ENCODE assay signal across 1 cellular context in the genomic region with DNA sequence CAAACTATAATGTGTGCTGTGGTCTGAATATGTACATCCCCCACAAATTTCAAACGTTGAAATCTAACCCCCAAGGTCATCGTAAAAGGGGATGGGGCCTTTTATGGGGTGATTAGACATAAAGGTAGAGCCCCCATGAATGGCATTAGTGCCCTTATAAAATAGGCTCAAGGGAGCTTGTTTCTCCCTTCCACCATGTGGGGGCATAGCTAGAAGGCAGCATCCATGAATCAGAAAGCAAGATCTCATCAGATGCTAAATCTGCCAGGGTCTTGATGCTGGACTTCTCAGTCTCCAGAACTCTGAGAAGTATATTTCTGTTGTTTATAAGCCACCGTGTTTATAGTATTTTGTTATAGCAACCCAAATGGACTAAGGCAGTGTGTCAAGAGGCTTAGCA.
TF ChIP-seq lines count a peak whose summit lies in the region.

No MANE protein-coding gene starts in this region.

TF ChIP-seq in WTC11, 78 proteins besides CTCF, POLR2A, EP300 and RAD21 (continued from another document):
- TF ChIP-seq ZNF317 (CRISPR knock-in tag; IDR thresholded peaks at IDR 0.05; ENCODE audit: borderline replicate concordance, low read depth) (no peak), GABPB1 (CRISPR knock-in tag; IDR thresholded peaks at IDR 0.05) (no peak), ZNF263 (CRISPR knock-in tag; IDR thresholded peaks at IDR 0.05; ENCODE audit: low read depth) (no peak), JUN (CRISPR knock-in tag; IDR thresholded peaks at IDR 0.05) (no peak), ATF1 (CRISPR knock-in tag; IDR thresholded peaks at IDR 0.05) (no peak), HMGA2 (CRISPR knock-in tag; IDR thresholded peaks at IDR 0.05) (no peak)
- TF ChIP-seq, protein P1, sequence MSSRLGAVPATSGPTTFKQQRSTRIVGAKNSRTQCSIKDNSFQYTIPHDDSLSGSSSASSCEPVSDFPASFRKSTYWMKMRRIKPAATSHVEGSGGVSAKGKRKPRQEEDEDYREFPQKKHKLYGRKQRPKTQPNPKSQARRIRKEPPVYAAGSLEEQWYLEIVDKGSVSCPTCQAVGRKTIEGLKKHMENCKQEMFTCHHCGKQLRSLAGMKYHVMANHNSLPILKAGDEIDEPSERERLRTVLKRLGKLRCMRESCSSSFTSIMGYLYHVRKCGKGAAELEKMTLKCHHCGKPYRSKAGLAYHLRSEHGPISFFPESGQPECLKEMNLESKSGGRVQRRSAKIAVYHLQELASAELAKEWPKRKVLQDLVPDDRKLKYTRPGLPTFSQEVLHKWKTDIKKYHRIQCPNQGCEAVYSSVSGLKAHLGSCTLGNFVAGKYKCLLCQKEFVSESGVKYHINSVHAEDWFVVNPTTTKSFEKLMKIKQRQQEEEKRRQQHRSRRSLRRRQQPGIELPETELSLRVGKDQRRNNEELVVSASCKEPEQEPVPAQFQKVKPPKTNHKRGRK (CRISPR knock-in tag; IDR thresholded peaks at IDR 0.05; ENCODE audit: borderline replicate concordance): no peak
